ENCODE assay signal across 22 cellular contexts in genomic region chr10:117047947-117048346, GRCh38.
"Had no signal": no experiment of that assay in that cellular context is flagged by ENCODE, and none has a peak within 500 bp of the region (broad histone marks: within the 10 kb centered on the region; RNA-seq: fewer than 3 reads in every experiment).

No MANE protein-coding gene starts in this region.

- DNase-seq: activated CD4-positive, alpha-beta T cell treated with anti-CD3 and anti-CD28 coated beads for 36 hours; activated CD4-positive, alpha-beta T cell treated with anti-CD3 and anti-CD28 coated beads, Interleukin-2, amount 10 ng/mL, durations not matched to agents 7 days and 5 days; activated CD4-positive, alpha-beta T cell treated with anti-CD3 and anti-CD28 coated beads, Interleukin-2, amount 50 U/mL, for 48 hours; activated CD8-positive, alpha-beta T cell treated with anti-CD3 and anti-CD28 coated beads, Interleukin-2, amount 10 ng/mL, durations not matched to agents 7 days and 5 days; activated gamma-delta T cell; activated naive CD4-positive, alpha-beta T cell treated with Interleukin-2 at 50 U/mL for 16 hours; activated T-cell treated with anti-CD3 and anti-CD28 coated beads, Interleukin-2, amount 50 U/mL, for 24 hours; adrenal gland; caudate nucleus; cerebellar nuclear complex; cortex of kidney; Karpas-422; KBM-7; NCI-H187; NCI-H2029 treated with DMSO at 0.1 percent for 48 hours; NCI-H2171; NCI-H510A; SHP77; SJCRH30 had no signal

- ATAC-seq: activated CD4-positive, alpha-beta T cell treated with anti-CD3 and anti-CD28 coated beads for 36 hours; activated CD4-positive, CD25-positive, alpha-beta regulatory T cell treated with anti-CD3 and anti-CD28 coated beads, Interleukin-2, amount 50 U/mL, for 24 hours; activated CD8-positive, alpha-beta T cell treated with anti-CD3 and anti-CD28 coated beads, Interleukin-2, amount 10 ng/mL, durations not matched to agents 7 days and 5 days; Panc1; WTC11 had no signal
